In the genomic region with DNA sequence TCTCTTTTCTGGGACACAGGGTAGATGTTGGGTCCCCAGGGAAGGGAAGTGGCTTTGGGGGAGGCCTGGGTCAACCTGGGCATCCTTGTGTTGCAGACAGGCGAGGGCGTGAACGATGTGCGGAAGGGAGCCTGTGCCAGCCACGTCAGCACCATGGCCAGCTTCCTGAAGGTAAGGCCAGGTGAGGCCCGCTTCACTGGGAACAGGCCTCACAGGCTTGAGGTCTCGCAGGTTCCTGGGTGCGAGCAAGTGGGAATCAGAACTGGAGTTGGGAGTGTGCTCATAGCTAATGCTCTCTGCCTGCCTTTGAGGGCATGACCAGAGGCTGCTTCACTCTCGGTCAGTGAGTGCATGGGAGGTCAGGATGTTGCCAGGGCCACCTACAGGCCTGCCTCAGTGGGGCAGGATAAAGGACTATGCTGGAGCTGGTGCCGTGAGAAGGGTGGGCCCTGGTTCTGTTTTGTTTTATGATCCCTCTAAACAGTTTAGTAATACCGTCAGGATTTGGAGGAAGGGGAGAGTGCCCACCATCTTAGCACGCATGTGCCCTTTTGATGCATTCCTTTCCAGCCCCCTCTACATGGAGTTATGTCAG, we compare ENCODE assay signal across 15 cellular contexts. TPM values are rescaled to one million over a fixed set of nuclear protein-coding genes. Genes with fewer than 3 reads are reported as not detected.
DNase-seq lines count a peak whose midpoint lies in the region; ATAC-seq, FAIRE-seq and TF ChIP-seq lines count a peak whose summit lies in the region.
"Had no signal": no experiment of that assay in that cellular context is flagged by ENCODE, and none has a peak within 500 bp of the region (broad histone marks: within the 10 kb centered on the region; RNA-seq: fewer than 3 reads in every experiment).

No MANE protein-coding gene starts in this region.

- WGBS in spleen, 5 donors, result 88 to 92% (median 91%) methylated on average over 4 to 12 of the region's 12 CpGs
- 88 to 92% methylated on average over 3 to 6 of the region's 12 CpGs for WGBS in gastroesophageal sphincter (ENCODE audit: low coverage in 1 of 2), 2 donors

- H3K27ac ChIP-seq in spleen, result peak overlapping the region in 3 of 8 donors; percentile 48 to 100 (median 52)
- H3K27ac ChIP-seq in gastroesophageal sphincter, result no peak overlapping the region
- H3K27ac ChIP-seq: tibial artery had no signal

- no peak for FAIRE-seq in GM12892 (lab: Jason Lieb, UNC)
- FAIRE-seq: islet of Langerhans had no signal

- H3K36me3 ChIP-seq in spleen (peaks cover 5 to 100% (median 83%) of the 10 kb centered on the region in 6 donors), gastroesophageal sphincter (peaks cover 0 to 87% of the 10 kb centered on the region in 2 donors), MG63 (peaks cover 68% of the 10 kb centered on the region)

- H3K9me3 ChIP-seq in spleen (no peaks in the 10 kb centered on the region), gastroesophageal sphincter (no peaks in the 10 kb centered on the region), MG63 (no peaks in the 10 kb centered on the region)
- H3K9me3 ChIP-seq: Caco-2, tibial artery had no signal

- no peak for TF ChIP-seq EP300 in gastroesophageal sphincter (IDR thresholded peaks at IDR 0.05)

- H3K4me3 ChIP-seq in spleen, result no peak overlapping the region
- H3K4me3 ChIP-seq in gastroesophageal sphincter, result no peak overlapping the region
- H3K4me3 ChIP-seq in MG63, result no peak overlapping the region
- H3K4me3 ChIP-seq: tibial artery had no signal

- peak overlapping the region; percentile 76 for H3K27ac Mint-ChIP-seq in activated T-cell treated with anti-CD3 and anti-CD28 coated beads, Interleukin-2, amount 50 U/mL, for 24 hours
- no peak overlapping the region for H3K27ac Mint-ChIP-seq in activated T-cell treated with anti-CD3 and anti-CD28 coated beads, Interleukin-2, amount 50 U/mL, for 72 hours

- H3K4me1 Mint-ChIP-seq in activated T-cell treated with anti-CD3 and anti-CD28 coated beads, Interleukin-2, amount 50 U/mL, for 24 hours (ENCODE audit: low read depth), result peaks cover 56% of the 10 kb centered on the region
- H3K4me1 Mint-ChIP-seq in activated T-cell treated with anti-CD3 and anti-CD28 coated beads, Interleukin-2, amount 50 U/mL, for 72 hours (ENCODE audit: low read depth), result peaks cover 45% of the 10 kb centered on the region

- intact Hi-C loops in spleen (cut with DNase I; ENCODE audit: low total_unique reads), result no loop called here

- H3K27me3 ChIP-seq in spleen (replicated peaks in 1 of 7), result no peaks in the 10 kb centered on the region
- H3K27me3 ChIP-seq in gastroesophageal sphincter, result no peaks in the 10 kb centered on the region
- H3K27me3 ChIP-seq in MG63, result no peaks in the 10 kb centered on the region
- H3K27me3 ChIP-seq: tibial artery had no signal

- H3K4me1 ChIP-seq in spleen (peaks cover 13 to 98% (median 53%) of the 10 kb centered on the region in 6 donors), gastroesophageal sphincter (peaks cover 0 to 22% (median 0%) of the 10 kb centered on the region in 3 donors)
- H3K4me1 ChIP-seq: Caco-2 had no signal

- H3K9me3 Mint-ChIP-seq in activated T-cell treated with anti-CD3 and anti-CD28 coated beads, Interleukin-2, amount 50 U/mL, for 24 hours, result no peaks in the 10 kb centered on the region
- H3K9me3 Mint-ChIP-seq in activated T-cell treated with anti-CD3 and anti-CD28 coated beads, Interleukin-2, amount 50 U/mL, for 72 hours, result no peaks in the 10 kb centered on the region

- no peak overlapping the region for H3K4me3 Mint-ChIP-seq in activated T-cell treated with anti-CD3 and anti-CD28 coated beads, Interleukin-2, amount 50 U/mL, for 24 hours
- no peak overlapping the region for H3K4me3 Mint-ChIP-seq in activated T-cell treated with anti-CD3 and anti-CD28 coated beads, Interleukin-2, amount 50 U/mL, for 72 hours
- H3K4me3 Mint-ChIP-seq: activated CD8-positive, alpha-beta T cell treated with anti-CD3 and anti-CD28 coated beads, Interleukin-2, amount 10 ng/mL, durations not matched to agents 7 days and 5 days had no signal

- H3K36me3 Mint-ChIP-seq in activated T-cell treated with anti-CD3 and anti-CD28 coated beads, Interleukin-2, amount 50 U/mL, for 24 hours (ENCODE audit: low read depth), result peaks cover 96% of the 10 kb centered on the region
- peaks cover 8 to 27% of the 10 kb centered on the region in 2 donors for H3K36me3 Mint-ChIP-seq in activated T-cell treated with anti-CD3 and anti-CD28 coated beads, Interleukin-2, amount 50 U/mL, for 72 hours (ENCODE audit: insufficient read depth in 2 of 2)

- TF ChIP-seq POLR2A in GM18526 (IDR thresholded peaks at IDR 0.05; ENCODE audit: extremely low read depth, insufficient read length) (peak; percentile 24), spleen (IDR thresholded peaks at IDR 0.05) (no peak), gastroesophageal sphincter (IDR thresholded peaks at IDR 0.05) (no peak), GM12892 (IDR thresholded peaks at IDR 0.05; ENCODE audit: low read depth, low read length) (no peak)

- H3K27me3 Mint-ChIP-seq in activated T-cell treated with anti-CD3 and anti-CD28 coated beads, Interleukin-2, amount 50 U/mL, for 24 hours, result no peaks in the 10 kb centered on the region
- no peaks in the 10 kb centered on the region for H3K27me3 Mint-ChIP-seq in activated T-cell treated with anti-CD3 and anti-CD28 coated beads, Interleukin-2, amount 50 U/mL, for 72 hours (ENCODE audit: low read depth)

- DNase-seq in activated T-cell treated with anti-CD3 and anti-CD28 coated beads, Interleukin-2, amount 50 U/mL, for 24 hours, result no peak
- no peak for DNase-seq in activated T-cell treated with anti-CD3 and anti-CD28 coated beads, Interleukin-2, amount 50 U/mL, for 72 hours
- DNase-seq in ecto neural progenitor cell (ENCODE audit: low spot score) (peak; percentile 34), spleen (peak; percentile 71), GM12892 (ENCODE audit: insufficient read length) (no peak), MG63 (no peak)
- DNase-seq: activated CD8-positive, alpha-beta T cell treated with anti-CD3 and anti-CD28 coated beads, Interleukin-2, amount 10 ng/mL, durations not matched to agents 7 days and 5 days; cerebellar nuclear complex; NCI-H1105 had no signal

- TF ChIP-seq CTCF in spleen (IDR thresholded peaks at IDR 0.05 in 8 of 11, conservative IDR thresholded peaks at IDR 0.05 in 3 of 11) (no peak), gastroesophageal sphincter (IDR thresholded peaks at IDR 0.05) (no peak)

- no peak for ATAC-seq in activated T-cell treated with anti-CD3 and anti-CD28 coated beads, Interleukin-2, amount 50 U/mL, for 72 hours (replicated peaks in 1 of 2)
- no peak for ATAC-seq in gastroesophageal sphincter
- ATAC-seq: activated CD8-positive, alpha-beta T cell treated with anti-CD3 and anti-CD28 coated beads, Interleukin-2, amount 10 ng/mL, durations not matched to agents 7 days and 5 days had no signal

RNA-seq across cellular contexts. Expression of gene DBNL, which starts 8.4 kb away (rescaled TPM):
- total RNA-seq in activated T-cell treated with anti-CD3 and anti-CD28 coated beads, Interleukin-2, amount 50 U/mL, for 72 hours, result 10 to 100 TPM; 57.8 to 58.8 TPM
- total RNA-seq in spleen (100 to 1,000 TPM; 169 to 257 (median 210) TPM), gastroesophageal sphincter (100 to 1,000 TPM in 3 of 4 donors, 10 to 100 TPM in 1; 92.2 to 132 (median 124) TPM)
- polyA plus RNA-seq in spleen, result 100 to 1,000 TPM; 118 to 205 (median 134) TPM
- 75.1 TPM for polyA plus RNA-seq in GM12892 (2012; ENCODE audit: missing spikeins)
- total RNA-seq in MG63 (2014; rRNA removed; shearing (Covaris generic); ENCODE audit: low replicate concordance), result 103 and 166 TPM in 2 replicates

RNA-seq across cellular contexts. Expression of gene PGAM2, which starts 12.5 kb away (rescaled TPM):
- 1 to 10 TPM; 1.2 to 1.7 TPM for total RNA-seq in activated T-cell treated with anti-CD3 and anti-CD28 coated beads, Interleukin-2, amount 50 U/mL, for 72 hours
- 1 to 10 TPM in 4 of 7 donors, under 1 TPM in 2, not detected in 1; 0.75 to 2.8 (median 1.2) TPM for total RNA-seq in spleen
- 1 to 10 TPM; 1.6 to 4.0 (median 2.6) TPM for polyA plus RNA-seq in spleen
- total RNA-seq in gastroesophageal sphincter, result 1 to 10 TPM in 2 of 4 donors, not detected in 2; 3.2 to 3.9 TPM
- polyA plus RNA-seq in GM12892 (2012; ENCODE audit: missing spikeins), result not detected
- total RNA-seq in MG63 (2014; rRNA removed; shearing (Covaris generic); ENCODE audit: low replicate concordance), result not detected in 2 replicates
- total RNA-seq: Caco-2, SK-MEL-5 had no signal

RNA-seq across cellular contexts. Expression of gene POLM, which starts 29.5 kb away (rescaled TPM):
- 10 to 100 TPM; 40.2 to 46.0 TPM for total RNA-seq in activated T-cell treated with anti-CD3 and anti-CD28 coated beads, Interleukin-2, amount 50 U/mL, for 72 hours
- total RNA-seq in spleen (100 to 1,000 TPM in 1 of 7 donors, 10 to 100 TPM in 6; 42.8 to 104 (median 63.4) TPM), gastroesophageal sphincter (10 to 100 TPM; 28.1 to 55.1 (median 32.4) TPM)
- 10 to 100 TPM; 22.0 to 44.9 (median 30.3) TPM for polyA plus RNA-seq in spleen
- 14.6 TPM for polyA plus RNA-seq in GM12892 (2012; ENCODE audit: missing spikeins)
- total RNA-seq in MG63 (2014; rRNA removed; shearing (Covaris generic); ENCODE audit: low replicate concordance), result 9.4 and 10.8 TPM in 2 replicates

RNA-seq across cellular contexts. Expression of gene AEBP1, which starts 51.3 kb away (rescaled TPM):
- 10 to 100 TPM; 18.1 to 18.4 TPM for total RNA-seq in activated T-cell treated with anti-CD3 and anti-CD28 coated beads, Interleukin-2, amount 50 U/mL, for 72 hours
- total RNA-seq in spleen, result 100 to 1,000 TPM in 2 of 7 donors, 10 to 100 TPM in 5; 67.5 to 106 (median 88.3) TPM
- 10 to 100 TPM; 41.3 to 71.7 (median 49.7) TPM for polyA plus RNA-seq in spleen
- 100 to 1,000 TPM; 101 to 248 (median 171) TPM for total RNA-seq in gastroesophageal sphincter
- 0.11 TPM for polyA plus RNA-seq in GM12892 (2012; ENCODE audit: missing spikeins)
- total RNA-seq in MG63 (2014; rRNA removed; shearing (Covaris generic); ENCODE audit: low replicate concordance), result 36.8 and 45.8 TPM in 2 replicates
- total RNA-seq: SK-MEL-5 had no signal

RNA-seq across cellular contexts. Expression of gene SPDYE1, which starts 55.2 kb away (rescaled TPM):
- total RNA-seq in activated T-cell treated with anti-CD3 and anti-CD28 coated beads, Interleukin-2, amount 50 U/mL, for 72 hours, result not detected
- total RNA-seq in spleen (not detected), gastroesophageal sphincter (not detected)
- polyA plus RNA-seq in spleen, result not detected
- 1.4 TPM for polyA plus RNA-seq in GM12892 (2012; ENCODE audit: missing spikeins)
- total RNA-seq in MG63 (2014; rRNA removed; shearing (Covaris generic); ENCODE audit: low replicate concordance), result not detected in 2 replicates
- total RNA-seq: activated CD8-positive, alpha-beta T cell treated with anti-CD3 and anti-CD28 coated beads, Interleukin-2, amount 10 ng/mL, durations not matched to agents 7 days and 5 days; Caco-2; SK-MEL-5 had no signal

Comparison
In these comparisons a context has a peak if more than half of its experiments do, and no peak if none do; other contexts are left out.
1. DNase-seq: peak in ecto neural progenitor cell (single experiment) and spleen (single experiment); none in activated T-cell treated with anti-CD3 and anti-CD28 coated beads, Interleukin-2, amount 50 U/mL, for 24 hours (single experiment), activated T-cell treated with anti-CD3 and anti-CD28 coated beads, Interleukin-2, amount 50 U/mL, for 72 hours (0 of 2), GM12892 (single experiment) and MG63 (single experiment).